35 cellular contexts compared by ENCODE assay signal in genomic region chr13:51251480-51251879, GRCh38. TPM values are rescaled to one million over a fixed set of nuclear protein-coding genes. Genes with fewer than 3 reads are reported as not detected.
"Had no signal": no experiment of that assay in that cellular context is flagged by ENCODE, and none has a peak within 500 bp of the region (broad histone marks: within the 10 kb centered on the region; RNA-seq: fewer than 3 reads in every experiment).

No MANE protein-coding gene starts in this region.

- H3K4me3 ChIP-seq: MG63, Peyer's patch had no signal

- H3K4me1 ChIP-seq: Peyer's patch had no signal

- DNase-seq: activated B cell treated with CpG ODN at 0.5 μM for 24 hours; activated CD4-positive, alpha-beta memory T cell treated with anti-CD3 and anti-CD28 coated beads for 36 hours; activated CD4-positive, alpha-beta T cell treated with anti-CD3 and anti-CD28 coated beads for 4 hours; activated CD4-positive, alpha-beta T cell treated with anti-CD3 and anti-CD28 coated beads, Interleukin-2, amount 50 U/mL, for 1 hour; activated CD4-positive, CD25-positive, alpha-beta regulatory T cell treated with anti-CD3 and anti-CD28 coated beads, Interleukin-2, amount 50 U/mL, for 72 hours; activated CD8-positive, alpha-beta memory T cell treated with anti-CD3 and anti-CD28 coated beads for 24 hours; activated CD8-positive, alpha-beta memory T cell treated with anti-CD3 and anti-CD28 coated beads, Interleukin-2, amount 50 U/mL, for 48 hours; activated effector memory CD4-positive, alpha-beta T cell treated with Interleukin-2 at 50 U/mL for 16 hours; activated naive CD4-positive, alpha-beta T cell treated with anti-CD3 and anti-CD28 coated beads, Interleukin-2, amount 10 ng/mL, durations not matched to agents 7 days and 5 days; activated naive CD8-positive, alpha-beta T cell treated with anti-CD3 and anti-CD28 coated beads, Interleukin-2, amount 50 U/mL, for 24 hours; activated T-cell treated with anti-CD3 and anti-CD28 coated beads, Interleukin-2, amount 50 U/mL, for 48 hours; anterior cingulate cortex; Kasumi-1; KG1; MG63; MV-4-11; NCI-H1092; NCI-H1436 treated with DMSO at 0.1 percent for 48 hours; NCI-H187; NCI-H2029 treated with DMSO at 0.1 percent for 48 hours; NCI-H2107; NCI-H2171; NCI-H510A; NCI-H526; NCI-H748 treated with DMSO at 0.1 percent for 48 hours; NK-92 treated with Interleukin-12 subunit alpha and Interleukin-12 subunit beta, amount 100 ng/mL, for 24 hours; PC-3; Peyer's patch; Right ventricle myocardium superior; SW 1271; T-helper 1 cell; T-helper 2 cell; T-helper 9 cell had no signal

- H3K9me3 ChIP-seq: MG63, Peyer's patch had no signal

- H3K27me3 ChIP-seq: MG63, Peyer's patch had no signal

- H3K36me3 ChIP-seq: MG63, Peyer's patch had no signal

- H3K27ac ChIP-seq: Peyer's patch, VCaP had no signal

RNA-seq across cellular contexts. Expression of gene FAM124A, which starts 29.3 kb away (rescaled TPM):
- total RNA-seq: activated B cell treated with CpG ODN at 0.5 μM for 24 hours, bronchial epithelial cell had no signal
